1 cellular context compared by ENCODE assay signal in the genomic region with DNA sequence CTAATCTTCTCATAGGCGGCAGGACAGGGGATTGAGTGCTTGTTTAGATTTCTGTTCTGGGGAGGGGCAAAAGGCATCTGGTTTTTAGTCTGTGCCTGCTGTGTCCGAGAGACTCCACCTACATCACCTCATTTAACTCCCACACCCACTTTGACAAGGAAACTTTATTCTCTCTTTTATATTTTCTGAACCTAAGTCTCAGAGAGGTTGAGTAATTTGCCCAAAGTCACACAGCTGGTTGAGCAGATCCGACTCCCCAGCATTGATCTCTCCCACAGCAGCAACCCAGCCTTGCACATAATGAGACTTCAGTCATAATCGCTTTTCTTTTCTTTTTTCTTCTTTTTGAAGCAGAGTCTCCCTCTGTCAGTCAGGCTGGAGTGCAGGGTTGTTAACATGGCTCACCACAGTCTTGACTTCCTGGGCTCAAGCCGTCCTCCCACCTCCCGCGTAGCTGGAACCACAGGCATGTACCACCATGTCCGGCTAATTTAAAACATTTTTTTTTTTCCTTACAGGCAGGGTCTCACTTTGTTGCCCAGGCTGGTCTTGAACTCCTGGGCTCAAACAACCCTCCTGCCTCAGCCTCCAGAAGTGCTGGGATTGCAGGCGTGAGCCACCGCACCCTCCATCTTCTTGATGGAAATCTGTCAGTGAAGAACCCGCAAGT.
TF ChIP-seq lines count a peak whose summit lies in the region.

No MANE protein-coding gene starts in this region.

TF ChIP-seq in K562, 482 proteins besides CTCF, POLR2A, EP300 and RAD21 (continued from another document):
- TF ChIP-seq MLLT1 (IDR thresholded peaks at IDR 0.05): no peak
- peak; percentile 75 for TF ChIP-seq RBM25 (IDR thresholded peaks at IDR 0.05; ENCODE audit: low read depth, low read length, severe bottlenecking)
- TF ChIP-seq, protein P1, sequence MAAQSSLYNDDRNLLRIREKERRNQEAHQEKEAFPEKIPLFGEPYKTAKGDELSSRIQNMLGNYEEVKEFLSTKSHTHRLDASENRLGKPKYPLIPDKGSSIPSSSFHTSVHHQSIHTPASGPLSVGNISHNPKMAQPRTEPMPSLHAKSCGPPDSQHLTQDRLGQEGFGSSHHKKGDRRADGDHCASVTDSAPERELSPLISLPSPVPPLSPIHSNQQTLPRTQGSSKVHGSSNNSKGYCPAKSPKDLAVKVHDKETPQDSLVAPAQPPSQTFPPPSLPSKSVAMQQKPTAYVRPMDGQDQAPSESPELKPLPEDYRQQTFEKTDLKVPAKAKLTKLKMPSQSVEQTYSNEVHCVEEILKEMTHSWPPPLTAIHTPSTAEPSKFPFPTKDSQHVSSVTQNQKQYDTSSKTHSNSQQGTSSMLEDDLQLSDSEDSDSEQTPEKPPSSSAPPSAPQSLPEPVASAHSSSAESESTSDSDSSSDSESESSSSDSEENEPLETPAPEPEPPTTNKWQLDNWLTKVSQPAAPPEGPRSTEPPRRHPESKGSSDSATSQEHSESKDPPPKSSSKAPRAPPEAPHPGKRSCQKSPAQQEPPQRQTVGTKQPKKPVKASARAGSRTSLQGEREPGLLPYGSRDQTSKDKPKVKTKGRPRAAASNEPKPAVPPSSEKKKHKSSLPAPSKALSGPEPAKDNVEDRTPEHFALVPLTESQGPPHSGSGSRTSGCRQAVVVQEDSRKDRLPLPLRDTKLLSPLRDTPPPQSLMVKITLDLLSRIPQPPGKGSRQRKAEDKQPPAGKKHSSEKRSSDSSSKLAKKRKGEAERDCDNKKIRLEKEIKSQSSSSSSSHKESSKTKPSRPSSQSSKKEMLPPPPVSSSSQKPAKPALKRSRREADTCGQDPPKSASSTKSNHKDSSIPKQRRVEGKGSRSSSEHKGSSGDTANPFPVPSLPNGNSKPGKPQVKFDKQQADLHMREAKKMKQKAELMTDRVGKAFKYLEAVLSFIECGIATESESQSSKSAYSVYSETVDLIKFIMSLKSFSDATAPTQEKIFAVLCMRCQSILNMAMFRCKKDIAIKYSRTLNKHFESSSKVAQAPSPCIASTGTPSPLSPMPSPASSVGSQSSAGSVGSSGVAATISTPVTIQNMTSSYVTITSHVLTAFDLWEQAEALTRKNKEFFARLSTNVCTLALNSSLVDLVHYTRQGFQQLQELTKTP (IDR thresholded peaks at IDR 0.05; ENCODE audit: low read depth in 1 of 2, partially characterized antibody in 2 of 2): no peak
- TF ChIP-seq PKNOX1 (IDR thresholded peaks at IDR 0.05): peak; percentile 17; the same call in 1 of the 2 replicates
- no peak for TF ChIP-seq ZNF311 (CRISPR knock-in tag; IDR thresholded peaks at IDR 0.05)
